14 cellular contexts compared by ENCODE assay signal in the genomic region with DNA sequence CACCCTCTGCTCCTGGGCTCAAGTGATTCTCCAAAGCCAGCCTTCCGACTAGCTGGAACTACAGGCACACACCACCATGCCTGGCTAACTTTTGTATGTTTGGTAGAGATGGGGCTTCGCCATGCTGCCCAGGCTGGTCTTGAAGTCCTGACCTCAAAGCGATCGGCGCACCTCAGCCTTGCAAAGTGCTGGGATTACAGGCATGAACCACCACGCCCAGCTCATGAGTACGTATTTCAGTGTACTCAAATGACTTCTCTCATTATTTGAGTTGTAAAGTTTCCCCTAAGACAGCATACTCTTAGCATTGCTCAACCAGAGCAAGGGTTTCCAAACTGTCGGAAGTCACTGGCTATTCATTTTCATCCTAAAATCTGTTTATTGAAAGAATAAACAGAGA. TPM values are rescaled to one million over a fixed set of nuclear protein-coding genes. Genes with fewer than 3 reads are reported as not detected.
DNase-seq lines count a peak whose midpoint lies in the region; ATAC-seq and TF ChIP-seq lines count a peak whose summit lies in the region.
"Had no signal": no experiment of that assay in that cellular context is flagged by ENCODE, and none has a peak within 500 bp of the region (broad histone marks: within the 10 kb centered on the region; RNA-seq: fewer than 3 reads in every experiment).

No MANE protein-coding gene starts in this region.

- no peaks in the 10 kb centered on the region for H3K4me1 Mint-ChIP-seq in chondrocyte (ENCODE audit: low read depth)
- H3K4me1 Mint-ChIP-seq: B cell had no signal

- peaks cover 10% of the 10 kb centered on the region for H3K36me3 Mint-ChIP-seq in chondrocyte (ENCODE audit: low read depth)

- 70 to 87% methylated on average over 8 of the region's 8 CpGs for WGBS in lower leg skin, 2 donors

- H3K27ac Mint-ChIP-seq in chondrocyte (ENCODE audit: unreplicated experiment), result no peak overlapping the region
- H3K27ac Mint-ChIP-seq: B cell; CD4-positive, alpha-beta T cell had no signal

- TF ChIP-seq POLR2A in lower leg skin (IDR thresholded peaks at IDR 0.05), result no peak

- H3K4me3 ChIP-seq in skin epidermis (no peak overlapping the region), upper lobe of right lung (no peak overlapping the region), lower leg skin (ENCODE audit: low read depth, poor library complexity, severe bottlenecking) (no peak overlapping the region)
- H3K4me3 ChIP-seq: GM23248 had no signal

- peak; percentile 33 for DNase-seq in chondrocyte (ENCODE audit: low spot score)
- no peak for DNase-seq in left colon
- DNase-seq in upper lobe of right lung, result no peak
- no peak for DNase-seq in KBM-7
- DNase-seq in NCI-H1092 (lab: John Stamatoyannopoulos, UW), result no peak
- no peak for DNase-seq in lower leg skin (ENCODE audit: low spot score in 2 of 2)
- DNase-seq: C1 segment of cervical spinal cord; Calu3; CD4-positive, alpha-beta T cell; DMS 273 treated with DMSO at 0.1 percent for 48 hours; GM23248; H7 had no signal

- H3K4me1 ChIP-seq in upper lobe of right lung, result no peaks in the 10 kb centered on the region

- no peaks in the 10 kb centered on the region for H3K27me3 ChIP-seq in upper lobe of right lung

- ATAC-seq in left colon, result peak; percentile 32
- peak; percentile 82 for ATAC-seq in upper lobe of right lung

- in situ Hi-C loops in KBM-7 (cut with MboI; ENCODE audit: low pct_unique_long_range_greater_than_20kb, low sequenced_read_pairs), result no loop called here

- peak overlapping the region in 15 of 21 experiments; percentile 1 to 80 (median 54) for H3K27ac ChIP-seq in skin epidermis
- H3K27ac ChIP-seq in upper lobe of right lung, result peak overlapping the region; percentile 7
- H3K27ac ChIP-seq: GM23248 had no signal

- no peak overlapping the region for H3K4me3 Mint-ChIP-seq in chondrocyte (ENCODE audit: unreplicated experiment)
- H3K4me3 Mint-ChIP-seq: B cell; CD4-positive, alpha-beta T cell had no signal

- H3K9me3 Mint-ChIP-seq in chondrocyte (ENCODE audit: low read depth), result no peaks in the 10 kb centered on the region
- H3K9me3 Mint-ChIP-seq: CD4-positive, alpha-beta T cell had no signal

- TF ChIP-seq CTCF in chondrocyte (IDR thresholded peaks at IDR 0.05) (no peak), upper lobe of right lung (IDR thresholded peaks at IDR 0.05) (no peak), lower leg skin (IDR thresholded peaks at IDR 0.05) (no peak)

- H3K27me3 Mint-ChIP-seq in chondrocyte (ENCODE audit: low read depth), result no peaks in the 10 kb centered on the region
- H3K27me3 Mint-ChIP-seq: B cell; CD4-positive, alpha-beta T cell had no signal

- H3K9me3 ChIP-seq in upper lobe of right lung, result no peaks in the 10 kb centered on the region

- H3K36me3 ChIP-seq in upper lobe of right lung, result no peaks in the 10 kb centered on the region

- intact Hi-C loops in left colon (cut with DNase I, micrococcal nuclease), result no loop called here
- intact Hi-C loops in upper lobe of right lung (cut with DNase I), result no loop called here
- intact Hi-C loops in lower leg skin (cut with DNase I; ENCODE audit: low total_unique reads), result no loop called here

RNA-seq across cellular contexts. Expression of a gene that starts 40.3 kb away (rescaled TPM):
- total RNA-seq in chondrocyte, result 10.8 to 25.1 TPM (median 10.9 TPM) in 3 replicates
- 100 to 1,000 TPM; 114 to 135 TPM for total RNA-seq in left colon
- total RNA-seq in upper lobe of right lung, result 54.6 TPM
- total RNA-seq in lower leg skin, result 100 to 1,000 TPM; 227 to 572 (median 354) TPM
